In genomic region chr7:116546916-116547315, GRCh38 we compare ENCODE assay signal across 23 cellular contexts. TPM values are rescaled to one million over a fixed set of nuclear protein-coding genes. Genes with fewer than 3 reads are reported as not detected.
DNase-seq lines count a peak whose midpoint lies in the region; ATAC-seq and TF ChIP-seq lines count a peak whose summit lies in the region.
"Had no signal": no experiment of that assay in that cellular context is flagged by ENCODE, and none has a peak within 500 bp of the region (broad histone marks: within the 10 kb centered on the region; RNA-seq: fewer than 3 reads in every experiment).

No MANE protein-coding gene starts in this region.

- intact Hi-C loops in Right ventricle myocardium inferior (cut with DNase I) = loop anchor here (5.0 kb wide), 1 partner anchor 35 kb away; no protein-coding TSS in a partner anchor
- intact Hi-C loops in esophagus squamous epithelium (cut with DNase I) = no loop called here
- intact Hi-C loops in OCI-LY7 (cut with micrococcal nuclease; ENCODE audit: unreplicated experiment) = no loop called here

- H3K27ac ChIP-seq in right atrium auricular region (peak overlapping the region; percentile 70 to 85), esophagus squamous epithelium (peak overlapping the region in 3 of 4 donors; percentile 26 to 48 (median 36)), rectal smooth muscle tissue (ENCODE audit: low read depth, low read length) (peak overlapping the region; percentile 17), OCI-LY7 (ENCODE audit: low read depth, low read length, poor library complexity, severe bottlenecking) (no peak overlapping the region)
- H3K27ac ChIP-seq: C4-2B, parathyroid adenoma, SJSA1 had no signal

- BruUV-seq in OCI-LY7 (replicated peaks; lab: Mats Ljungman, UMichigan) = no TSS peak

- no peaks in the 10 kb centered on the region for H3K9me3 ChIP-seq in right atrium auricular region
- H3K9me3 ChIP-seq in esophagus squamous epithelium = no peaks in the 10 kb centered on the region
- no peaks in the 10 kb centered on the region for H3K9me3 ChIP-seq in OCI-LY7 (ENCODE audit: low read length)
- H3K9me3 ChIP-seq: SJSA1 had no signal

- H3K4me2 ChIP-seq in OCI-LY7 (ENCODE audit: low read length) = no peak overlapping the region

- H3K4me1 ChIP-seq in right atrium auricular region (peaks cover 0 to 98% of the 10 kb centered on the region in 2 donors), esophagus squamous epithelium (peaks cover 0 to 26% (median 14%) of the 10 kb centered on the region in 3 donors), rectal smooth muscle tissue (ENCODE audit: control insufficient read depth, insufficient read depth, low read length) (no peaks in the 10 kb centered on the region), OCI-LY7 (ENCODE audit: insufficient read depth, low read length, poor library complexity, severe bottlenecking) (no peaks in the 10 kb centered on the region)
- H3K4me1 ChIP-seq: parathyroid adenoma had no signal

- CTCF ChIA-PET in OCI-LY7 (lab: Charles Lee; ENCODE audit: unreplicated experiment) = no interaction called here

- POLR2A ChIA-PET in OCI-LY7 (lab: Charles Lee) = interaction anchor here (0.7 kb wide), 3 partner anchors 17 to 1383 kb away, joined by 3 to 5 read pairs (median 5); no protein-coding TSS in a partner anchor

- H3K79me2 ChIP-seq in OCI-LY7 (ENCODE audit: insufficient read depth, low read depth, low read length) = no peaks in the 10 kb centered on the region
- H3K79me2 ChIP-seq: parathyroid adenoma had no signal

- ATAC-seq in Right ventricle myocardium inferior = no peak
- ATAC-seq in HG02678 (IDR thresholded peaks at IDR 0.05; ENCODE audit: unreplicated experiment) = no peak
- ATAC-seq: activated CD4-positive, alpha-beta T cell treated with anti-CD3 and anti-CD28 coated beads for 36 hours; activated T-cell treated with anti-CD3 and anti-CD28 coated beads, Interleukin-2, amount 50 U/mL, for 4 hours; left lobe of liver; natural killer cell treated with Interleukin-12 subunit alpha and Interleukin-12 subunit beta and Interleukin-15 and Interleukin-18, amount 100 ng/mL, for 72 hours; Panc1; T-helper 17 cell had no signal

- H3K9ac ChIP-seq in rectal smooth muscle tissue (ENCODE audit: low read length) = no peak overlapping the region
- H3K9ac ChIP-seq: parathyroid adenoma had no signal

- H3K4me3 ChIP-seq in right atrium auricular region = no peak overlapping the region
- H3K4me3 ChIP-seq in esophagus squamous epithelium = no peak overlapping the region
- H3K4me3 ChIP-seq in rectal smooth muscle tissue (ENCODE audit: low read length) = no peak overlapping the region
- H3K4me3 ChIP-seq in OCI-LY7 (ENCODE audit: low read depth, low read length, poor library complexity, severe bottlenecking) = no peak overlapping the region
- H3K4me3 ChIP-seq: SJSA1 had no signal

- H3K27me3 ChIP-seq in right atrium auricular region (no peaks in the 10 kb centered on the region), esophagus squamous epithelium (no peaks in the 10 kb centered on the region), rectal smooth muscle tissue (ENCODE audit: control insufficient read depth, insufficient read depth, low read length) (no peaks in the 10 kb centered on the region)
- H3K27me3 ChIP-seq: SJSA1 had no signal

- peaks cover 54% of the 10 kb centered on the region for H3K36me3 ChIP-seq in right atrium auricular region
- H3K36me3 ChIP-seq in esophagus squamous epithelium = peaks cover 0 to 12% (median 0%) of the 10 kb centered on the region in 3 donors
- no peaks in the 10 kb centered on the region for H3K36me3 ChIP-seq in rectal smooth muscle tissue (ENCODE audit: control insufficient read depth, insufficient read depth, low read length)
- H3K36me3 ChIP-seq in OCI-LY7 (ENCODE audit: insufficient read depth, low read length) = no peaks in the 10 kb centered on the region

- DNase-seq in right atrium auricular region (ENCODE audit: low spot score) = no peak
- DNase-seq in Right ventricle myocardium inferior (ENCODE audit: missing footprints) = no peak
- no peak for DNase-seq in esophagus squamous epithelium (lab: John Stamatoyannopoulos, UW)
- DNase-seq in central memory CD4-positive, alpha-beta T cell = no peak
- no peak for DNase-seq in GOT3 (lab: John Stamatoyannopoulos, UW)
- DNase-seq in OCI-LY7 (ENCODE audit: low spot score) = no peak
- DNase-seq: activated CD4-positive, alpha-beta T cell treated with anti-CD3 and anti-CD28 coated beads for 36 hours; activated naive CD4-positive, alpha-beta T cell; activated T-cell treated with anti-CD3 and anti-CD28 coated beads, Interleukin-2, amount 50 U/mL, for 4 hours; H7; hippocampal formation; NCI-H1436 treated with DMSO at 0.1 percent for 48 hours; NCI-H2107; NCI-H446; T-helper 17 cell had no signal

- H3K9me2 ChIP-seq in OCI-LY7 (ENCODE audit: insufficient read depth, low read length) = no peaks in the 10 kb centered on the region

- no peak overlapping the region for H2AFZ ChIP-seq in OCI-LY7 (ENCODE audit: low read length)
- H2AFZ ChIP-seq: parathyroid adenoma had no signal

- TF ChIP-seq CTCF in right atrium auricular region (IDR thresholded peaks at IDR 0.05) (no peak), esophagus squamous epithelium (IDR thresholded peaks at IDR 0.05) (no peak), OCI-LY7 (conservative IDR thresholded peaks at IDR 0.05; ENCODE audit: low read length) (no peak)

- WGBS in esophagus squamous epithelium, 2 donors = 76 to 79% methylated on average over 1 of the region's 1 CpG

- no peak for TF ChIP-seq POLR2A in esophagus squamous epithelium (IDR thresholded peaks at IDR 0.05)

- H4K20me1 ChIP-seq in OCI-LY7 (ENCODE audit: insufficient read depth, low read length) = no peaks in the 10 kb centered on the region

RNA-seq across cellular contexts. Expression of gene CAV1, which starts 22.1 kb away (rescaled TPM):
- 100 to 1,000 TPM; 396 to 398 TPM for total RNA-seq in right atrium auricular region
- total RNA-seq in Right ventricle myocardium inferior = 387 TPM
- 100 to 1,000 TPM in 2 of 4 donors, 10 to 100 TPM in 2; 21.7 to 171 (median 86.8) TPM for total RNA-seq in esophagus squamous epithelium
- total RNA-seq in OCI-LY7 (2014; rRNA removed; shearing (Covaris generic)) = not detected in 2 replicates
- total RNA-seq in OCI-LY7 (2022) = 0.30 TPM in 1 of 2 replicates, not detected in the other
- total RNA-seq: natural killer cell treated with Interleukin-12 subunit alpha and Interleukin-12 subunit beta and Interleukin-15 and Interleukin-18, amount 100 ng/mL, for 72 hours had no signal

RNA-seq across cellular contexts. Expression of gene CAV2, which starts 47.4 kb away (rescaled TPM):
- total RNA-seq in right atrium auricular region (100 to 1,000 TPM; 180 to 278 TPM), Right ventricle myocardium inferior (239 TPM), esophagus squamous epithelium (10 to 100 TPM; 31.8 to 85.3 (median 73.4) TPM), OCI-LY7 (2022) (not detected in 2 replicates)
- total RNA-seq in OCI-LY7 (2014; rRNA removed; shearing (Covaris generic)) = not detected in 2 replicates
- total RNA-seq: activated CD4-positive, alpha-beta T cell treated with anti-CD3 and anti-CD28 coated beads for 36 hours; natural killer cell treated with Interleukin-12 subunit alpha and Interleukin-12 subunit beta and Interleukin-15 and Interleukin-18, amount 100 ng/mL, for 72 hours had no signal

Comparison
In these comparisons a context has a peak if more than half of its experiments do, and no peak if none do; other contexts are left out.
1. RNA of gene CAV1, which starts 22.1 kb away (total RNA-seq): 396 to 398 TPM in right atrium auricular region, 387 TPM in Right ventricle myocardium inferior (single experiment) and 21.7 to 171 TPM in esophagus squamous epithelium; 0.30 TPM in OCI-LY7; every median in the first group is over 10 times any median in the second.
2. RNA of gene CAV2, which starts 47.4 kb away (total RNA-seq): 180 to 278 TPM in right atrium auricular region, 239 TPM in Right ventricle myocardium inferior (single experiment) and 31.8 to 85.3 TPM in esophagus squamous epithelium; not detected in OCI-LY7; every median in the first group is over 10 times any median in the second.